ENCODE assay signal across 8 cellular contexts in the genomic region with DNA sequence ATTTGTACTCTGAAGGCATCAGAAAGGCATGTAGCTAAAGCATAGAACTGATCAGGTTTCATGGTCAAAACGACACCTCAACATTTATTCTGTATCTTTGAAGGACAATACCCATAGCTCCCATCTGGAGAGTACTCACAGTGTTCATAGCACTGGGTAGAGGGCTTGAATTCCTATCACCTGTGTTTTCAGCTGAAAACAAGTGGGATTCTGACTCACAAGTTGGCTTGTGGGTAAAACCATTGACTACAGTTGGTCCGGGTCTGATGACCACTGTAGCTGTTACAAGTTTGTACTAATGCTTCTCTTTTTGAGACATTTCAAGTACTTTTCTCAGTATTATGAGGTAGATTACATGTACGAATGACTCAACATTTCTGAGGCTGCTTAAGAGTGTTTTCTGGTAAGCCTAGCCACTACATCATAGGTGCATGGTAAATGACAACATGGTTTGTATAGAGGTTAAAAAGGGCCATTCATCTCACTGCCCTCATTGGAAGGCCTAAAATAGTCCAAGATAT.
DNase-seq lines count a peak whose midpoint lies in the region; ATAC-seq and TF ChIP-seq lines count a peak whose summit lies in the region.

No MANE protein-coding gene starts in this region.

- peaks cover 63% of the 10 kb centered on the region for H3K4me1 Mint-ChIP-seq in activated naive CD8-positive, alpha-beta T cell treated with anti-CD3 and anti-CD28 coated beads for 36 hours

- H3K9ac ChIP-seq in HUES48 (ENCODE audit: low read depth, low read length): no peak overlapping the region

- TF ChIP-seq CTCF in body of pancreas (IDR thresholded peaks at IDR 0.05): no peak

- H3K36me3 Mint-ChIP-seq in activated naive CD8-positive, alpha-beta T cell treated with anti-CD3 and anti-CD28 coated beads for 36 hours: peaks cover 2% of the 10 kb centered on the region

- intact Hi-C loops in sciatic nerve (cut with DNase I): no loop called here
- intact Hi-C loops in body of pancreas (cut with DNase I): no loop called here

- DNase-seq in SIG-M5 treated with dmso at 0.1 percent for 504 hours (lab: John Stamatoyannopoulos, UW; ENCODE audit: unreplicated experiment) (peak; percentile 60), SIG-M5 (lab: John Stamatoyannopoulos, UW) (no peak), sciatic nerve (ENCODE audit: low spot score) (no peak), NCI-H1436 (lab: John Stamatoyannopoulos, UW) (no peak), NCI-H526 treated with DMSO at 0.1 percent for 48 hours (lab: John Stamatoyannopoulos, UW) (no peak), body of pancreas (no peak)
- peak; percentile 63 for DNase-seq in activated naive CD8-positive, alpha-beta T cell treated with anti-CD3 and anti-CD28 coated beads for 36 hours

- H3K9me3 Mint-ChIP-seq in activated naive CD8-positive, alpha-beta T cell treated with anti-CD3 and anti-CD28 coated beads for 36 hours: peaks cover 2% of the 10 kb centered on the region

- ATAC-seq in sciatic nerve: peak; percentile 48
- ATAC-seq in body of pancreas: no peak

- WGBS in body of pancreas, 2 donors: 80 to 84% methylated on average over 3 of the region's 3 CpGs

- H3K9me3 ChIP-seq in HUES48 (ENCODE audit: control insufficient read depth, insufficient read depth, low read length) (no peaks in the 10 kb centered on the region), body of pancreas (no peaks in the 10 kb centered on the region)

- H3K4me3 ChIP-seq in HUES48 (ENCODE audit: low read depth, low read length): no peak overlapping the region; the same call in 1 of the 2 replicates
- no peak overlapping the region for H3K4me3 ChIP-seq in body of pancreas

- H3K36me3 ChIP-seq in HUES48 (ENCODE audit: control insufficient read depth, insufficient read depth, low read length): no peaks in the 10 kb centered on the region
- no peaks in the 10 kb centered on the region for H3K36me3 ChIP-seq in body of pancreas (replicated peaks in 1 of 2; ENCODE audit: insufficient read depth in 1 of 2, low read depth in 2 of 2)

- H3K27me3 Mint-ChIP-seq in activated naive CD8-positive, alpha-beta T cell treated with anti-CD3 and anti-CD28 coated beads for 36 hours: no peaks in the 10 kb centered on the region

- H3K27me3 ChIP-seq in HUES48 (ENCODE audit: control insufficient read depth, insufficient read depth, low read length) (no peaks in the 10 kb centered on the region), body of pancreas (no peaks in the 10 kb centered on the region)

- peak overlapping the region; percentile 98 for H3K27ac Mint-ChIP-seq in activated naive CD8-positive, alpha-beta T cell treated with anti-CD3 and anti-CD28 coated beads for 36 hours

- TF ChIP-seq POLR2A in body of pancreas (IDR thresholded peaks at IDR 0.05): no peak

- peak overlapping the region; percentile 66 for H3K27ac ChIP-seq in HUES48 (ENCODE audit: low read depth, low read length)
- H3K27ac ChIP-seq in body of pancreas: peak overlapping the region in 1 of 4 donors; percentile 49

- H3K4me1 ChIP-seq in HUES48 (ENCODE audit: control insufficient read depth, insufficient read depth, low read length) (peaks cover 31% of the 10 kb centered on the region), body of pancreas (peaks cover 10% of the 10 kb centered on the region)

- no peak overlapping the region for H3K4me3 Mint-ChIP-seq in activated naive CD8-positive, alpha-beta T cell treated with anti-CD3 and anti-CD28 coated beads for 36 hours

Comparison
In these comparisons a context has a peak if more than half of its experiments do, and no peak if none do; other contexts are left out.
1. DNase-seq: peak in SIG-M5 treated with dmso at 0.1 percent for 504 hours (single experiment) and activated naive CD8-positive, alpha-beta T cell treated with anti-CD3 and anti-CD28 coated beads for 36 hours (single experiment); none in SIG-M5 (single experiment), sciatic nerve (single experiment), NCI-H1436 (single experiment), NCI-H526 treated with DMSO at 0.1 percent for 48 hours (single experiment) and body of pancreas (0 of 4).